ENCODE assay signal across 19 cellular contexts in genomic region chr2:16091576-16092282, GRCh38.
DNase-seq lines count a peak whose midpoint lies in the region; ATAC-seq and TF ChIP-seq lines count a peak whose summit lies in the region.
"Had no signal": no experiment of that assay in that cellular context is flagged by ENCODE, and none has a peak within 500 bp of the region (broad histone marks: within the 10 kb centered on the region; RNA-seq: fewer than 3 reads in every experiment).

No MANE protein-coding gene starts in this region.

- ATAC-seq in HG02588 (IDR thresholded peaks at IDR 0.05; ENCODE audit: unreplicated experiment) = no peak
- ATAC-seq: GM12878 had no signal

- H2AFZ ChIP-seq in neural progenitor cell (replicated peaks) = no peak overlapping the region

- H3F3A ChIP-seq in neural progenitor cell (ENCODE audit: low read depth) = no peaks in the 10 kb centered on the region

- no peak overlapping the region for H3K27ac ChIP-seq in neural progenitor cell
- H3K27ac ChIP-seq: BLaER1 treated with 17β-estradiol and CSF1 and Interleukin-3, amounts not matched to agents 10 nM and 100 nM had no signal

- no peak for TF ChIP-seq CTCF in BE2C (IDR thresholded peaks at IDR 0.05; ENCODE audit: low read depth, low read length)
- no peak for TF ChIP-seq CTCF in neural progenitor cell (IDR thresholded peaks at IDR 0.05)

- peaks cover 9% of the 10 kb centered on the region for H3K9me3 Mint-ChIP-seq in neural progenitor cell
- H3K9me3 Mint-ChIP-seq: CD14-positive monocyte; CD4-positive, alpha-beta T cell had no signal

- H3K4me3 ChIP-seq in BE2C (ENCODE audit: low read depth, low read length) (no peak overlapping the region), neural progenitor cell (no peak overlapping the region)
- H3K4me3 ChIP-seq: BLaER1 treated with 17β-estradiol and CSF1 and Interleukin-3, amounts not matched to agents 10 nM and 100 nM; GM12878; HAP-1 had no signal

- H3K27me3 ChIP-seq in BE2C (no peaks in the 10 kb centered on the region), neural progenitor cell (no peaks in the 10 kb centered on the region)
- H3K27me3 ChIP-seq: BLaER1 treated with 17β-estradiol and CSF1 and Interleukin-3, amounts not matched to agents 10 nM and 100 nM had no signal

- peak; percentile 87 for DNase-seq in BE2C
- DNase-seq in NCI-H526 treated with DMSO at 0.1 percent for 48 hours (lab: John Stamatoyannopoulos, UW) = peak; percentile 99
- no peak for DNase-seq in neural progenitor cell (ENCODE audit: low spot score)
- no peak for DNase-seq in hepatic stellate cell (ENCODE audit: low spot score)
- DNase-seq in HPDE6-E6E7 (ENCODE audit: extremely low spot score) = no peak
- DNase-seq: CD4-positive, alpha-beta T cell; CD8-positive, alpha-beta memory T cell; DMS 273 treated with DMSO at 0.1 percent for 48 hours; DMS79; EL; GDM1; GOT3; HFFc6 had no signal

- no peaks in the 10 kb centered on the region for H3K36me3 ChIP-seq in BE2C
- H3K36me3 ChIP-seq in neural progenitor cell = no peaks in the 10 kb centered on the region
- H3K36me3 ChIP-seq: BLaER1 treated with 17β-estradiol and CSF1 and Interleukin-3, amounts not matched to agents 10 nM and 100 nM; HAP-1 had no signal

- peak overlapping the region; percentile 49 for H3K27ac Mint-ChIP-seq in neural progenitor cell
- H3K27ac Mint-ChIP-seq: B cell; CD14-positive monocyte; CD4-positive, alpha-beta T cell; CD8-positive, alpha-beta memory T cell; HFFc6 had no signal

- H3K9me3 ChIP-seq in BE2C (peaks cover 19% of the 10 kb centered on the region), neural progenitor cell (ENCODE audit: low read depth) (no peaks in the 10 kb centered on the region)
- H3K9me3 ChIP-seq: BLaER1 treated with 17β-estradiol and CSF1 and Interleukin-3, amounts not matched to agents 10 nM and 100 nM; HAP-1 had no signal

- H4K20me1 ChIP-seq in neural progenitor cell (ENCODE audit: low read depth) = no peaks in the 10 kb centered on the region
- H4K20me1 ChIP-seq: BLaER1 treated with 17β-estradiol and CSF1 and Interleukin-3, amounts not matched to agents 10 nM and 100 nM had no signal

- H3K27me3 Mint-ChIP-seq in neural progenitor cell (ENCODE audit: insufficient read depth, low read depth) = peaks cover 8% of the 10 kb centered on the region
- H3K27me3 Mint-ChIP-seq: B cell; CD4-positive, alpha-beta T cell had no signal

- H3K4me2 ChIP-seq in neural progenitor cell = no peak overlapping the region
- H3K4me2 ChIP-seq: BLaER1 treated with 17β-estradiol and CSF1 and Interleukin-3, amounts not matched to agents 10 nM and 100 nM had no signal

- H3K9ac ChIP-seq in neural progenitor cell = no peak overlapping the region
- H3K9ac ChIP-seq: BLaER1 treated with 17β-estradiol and CSF1 and Interleukin-3, amounts not matched to agents 10 nM and 100 nM had no signal

- H3K4me3 Mint-ChIP-seq in neural progenitor cell = no peak overlapping the region
- H3K4me3 Mint-ChIP-seq: B cell; CD14-positive monocyte; CD4-positive, alpha-beta T cell; CD8-positive, alpha-beta memory T cell; HFFc6 had no signal

- H3K4me1 Mint-ChIP-seq in neural progenitor cell = peaks cover 35% of the 10 kb centered on the region
- H3K4me1 Mint-ChIP-seq: B cell; CD14-positive monocyte; CD8-positive, alpha-beta memory T cell had no signal

- H3K79me2 ChIP-seq in neural progenitor cell (ENCODE audit: low read depth) = no peaks in the 10 kb centered on the region

- H3K4me1 ChIP-seq in BE2C (peaks cover 32% of the 10 kb centered on the region), neural progenitor cell (peaks cover 13% of the 10 kb centered on the region)
- H3K4me1 ChIP-seq: HAP-1 had no signal

- H3K36me3 Mint-ChIP-seq in neural progenitor cell = no peaks in the 10 kb centered on the region
- H3K36me3 Mint-ChIP-seq: CD14-positive monocyte; CD8-positive, alpha-beta memory T cell had no signal

Comparison
In these comparisons a context has a peak if more than half of its experiments do, and no peak if none do; other contexts are left out.
1. DNase-seq: peak in BE2C (single experiment) and NCI-H526 treated with DMSO at 0.1 percent for 48 hours (single experiment); none in neural progenitor cell (single experiment), hepatic stellate cell (single experiment) and HPDE6-E6E7 (single experiment).